10 cellular contexts compared by ENCODE assay signal in genomic region chr11:831951-832528, GRCh38. TPM values are rescaled to one million over a fixed set of nuclear protein-coding genes. Genes with fewer than 3 reads are reported as not detected.
DNase-seq lines count a peak whose midpoint lies in the region; ATAC-seq and TF ChIP-seq lines count a peak whose summit lies in the region.
"Had no signal": no experiment of that assay in that cellular context is flagged by ENCODE, and none has a peak within 500 bp of the region (broad histone marks: within the 10 kb centered on the region; RNA-seq: fewer than 3 reads in every experiment).

No MANE protein-coding gene starts in this region.

- CTCF ChIA-PET in CD4-positive, alpha-beta memory T cell (lab: Charles Lee; ENCODE audit: partially characterized antibody) = interaction anchor here (1.5 kb wide), 1 partner anchor 16 kb away, joined by 3 read pairs; no protein-coding TSS in a partner anchor

- peaks cover 7 to 14% of the 10 kb centered on the region in 2 donors for H3K27me3 Mint-ChIP-seq in CD4-positive, alpha-beta memory T cell
- no peaks in the 10 kb centered on the region for H3K27me3 Mint-ChIP-seq in osteocyte (ENCODE audit: unreplicated experiment)

- H3K9ac ChIP-seq in endocrine pancreas (ENCODE audit: control insufficient read depth, insufficient read depth, low read length) = peak overlapping the region; percentile 52

- no peak for DNase-seq in CD4-positive, alpha-beta memory T cell
- DNase-seq in MG63 (no peak), osteocyte (ENCODE audit: extremely low spot score, unreplicated experiment) (no peak), DMS153 treated with DMSO at 0.1 percent for 48 hours (lab: John Stamatoyannopoulos, UW; ENCODE audit: unreplicated experiment) (no peak)
- DNase-seq: NCI-H1092 had no signal

- H3K9me3 Mint-ChIP-seq in CD4-positive, alpha-beta memory T cell = no peaks in the 10 kb centered on the region
- H3K9me3 Mint-ChIP-seq in osteocyte (ENCODE audit: unreplicated experiment) = no peaks in the 10 kb centered on the region
- H3K9me3 Mint-ChIP-seq: activated naive CD4-positive, alpha-beta T cell treated with anti-CD3 and anti-CD28 coated beads, Interleukin-2, amount 50 U/mL, for 72 hours had no signal

- H3K36me3 ChIP-seq in CD4-positive, alpha-beta memory T cell (ENCODE audit: insufficient read depth, low read length) = no peaks in the 10 kb centered on the region
- H3K36me3 ChIP-seq in MG63 (peaks cover 27% of the 10 kb centered on the region), endocrine pancreas (ENCODE audit: control insufficient read depth, insufficient read depth, low read length) (no peaks in the 10 kb centered on the region)

- intact Hi-C loops in CD4-positive, alpha-beta memory T cell (cut with micrococcal nuclease) = loop anchor here (2.0 kb wide), 1 partner anchor 13 kb away; the partner anchor contains the start of gene PNPLA2

- no peak overlapping the region for H3K27ac ChIP-seq in CD4-positive, alpha-beta memory T cell (ENCODE audit: low read depth, low read length)

- peaks cover 3% of the 10 kb centered on the region for H3K27me3 ChIP-seq in CD4-positive, alpha-beta memory T cell (ENCODE audit: insufficient read depth, low read length)
- no peaks in the 10 kb centered on the region for H3K27me3 ChIP-seq in MG63
- no peaks in the 10 kb centered on the region for H3K27me3 ChIP-seq in endocrine pancreas (ENCODE audit: control insufficient read depth, insufficient read depth, low read length)

- peak overlapping the region in 2 of 7 donors; percentile 19 to 63 for H3K27ac Mint-ChIP-seq in CD4-positive, alpha-beta memory T cell
- H3K27ac Mint-ChIP-seq in osteocyte (ENCODE audit: unreplicated experiment) = peak overlapping the region; percentile 57
- H3K27ac Mint-ChIP-seq: activated naive CD4-positive, alpha-beta T cell treated with anti-CD3 and anti-CD28 coated beads, Interleukin-2, amount 50 U/mL, for 72 hours had no signal

- ATAC-seq in GM21786 (IDR thresholded peaks at IDR 0.05; ENCODE audit: unreplicated experiment) (no peak), HG03135 (IDR thresholded peaks at IDR 0.05; ENCODE audit: unreplicated experiment) (no peak), HG02610 (IDR thresholded peaks at IDR 0.05; ENCODE audit: unreplicated experiment) (no peak)

- H3K9me3 ChIP-seq in CD4-positive, alpha-beta memory T cell (ENCODE audit: control insufficient read depth in 1 of 2, low read length in 2 of 2) = no peaks in the 10 kb centered on the region
- H3K9me3 ChIP-seq in MG63 = no peaks in the 10 kb centered on the region
- H3K9me3 ChIP-seq in endocrine pancreas (ENCODE audit: control insufficient read depth, low read length) = no peaks in the 10 kb centered on the region

- no peak overlapping the region for H3K4me3 ChIP-seq in CD4-positive, alpha-beta memory T cell (ENCODE audit: low read length in 2 of 2)
- peak overlapping the region; percentile 64 for H3K4me3 ChIP-seq in MG63
- H3K4me3 ChIP-seq in endocrine pancreas (ENCODE audit: control insufficient read depth, insufficient read depth, low read length) = no peak overlapping the region

- TF ChIP-seq CTCF in osteocyte (IDR thresholded peaks at IDR 0.05) = no peak

- H3K36me3 Mint-ChIP-seq in CD4-positive, alpha-beta memory T cell = no peaks in the 10 kb centered on the region
- no peaks in the 10 kb centered on the region for H3K36me3 Mint-ChIP-seq in osteocyte (ENCODE audit: unreplicated experiment)
- H3K36me3 Mint-ChIP-seq: activated naive CD4-positive, alpha-beta T cell treated with anti-CD3 and anti-CD28 coated beads, Interleukin-2, amount 50 U/mL, for 72 hours had no signal

- peak overlapping the region in 7 of 8 donors; percentile 17 to 81 (median 43) for H3K4me3 Mint-ChIP-seq in CD4-positive, alpha-beta memory T cell
- peak overlapping the region; percentile 62 for H3K4me3 Mint-ChIP-seq in osteocyte (ENCODE audit: unreplicated experiment)

- H3K4me1 Mint-ChIP-seq in CD4-positive, alpha-beta memory T cell = peaks cover 3 to 45% (median 20%) of the 10 kb centered on the region in 4 donors
- H3K4me1 Mint-ChIP-seq in osteocyte (ENCODE audit: unreplicated experiment) = peaks cover 63% of the 10 kb centered on the region

- peaks cover 55% of the 10 kb centered on the region for H3K4me1 ChIP-seq in CD4-positive, alpha-beta memory T cell (ENCODE audit: insufficient read depth, low read length)
- H3K4me1 ChIP-seq in endocrine pancreas (ENCODE audit: control insufficient read depth, insufficient read depth, low read length) = no peaks in the 10 kb centered on the region

- POLR2A ChIA-PET in CD4-positive, alpha-beta memory T cell (lab: Charles Lee; ENCODE audit: partially characterized antibody) = interaction anchor here (1.5 to 7.2 kb wide), 4 partner anchors 11 to 27 kb away, joined by 3 to 101 read pairs (median 40); partner anchors contain the start of genes PIDD1, PNPLA2, POLR2L and RPLP2

RNA-seq across cellular contexts. Expression of gene CD151, which starts 0.7 kb away (rescaled TPM):
- total RNA-seq in CD4-positive, alpha-beta memory T cell = 10 to 100 TPM; 20.7 to 23.4 TPM
- polyA plus RNA-seq in CD4-positive, alpha-beta memory T cell = 10 to 100 TPM in 1 of 2 donors, 1 to 10 TPM in 1; 9.7 to 24.8 TPM
- 1,173 and 1,451 TPM in 2 replicates for total RNA-seq in MG63 (2014; rRNA removed; shearing (Covaris generic); ENCODE audit: low replicate concordance)
- 377 and 379 TPM in 2 replicates for total RNA-seq in osteocyte

RNA-seq across cellular contexts. Expression of gene CRACR2B, which starts 4.3 kb away (rescaled TPM):
- total RNA-seq in CD4-positive, alpha-beta memory T cell = under 1 TPM in 1 of 2 experiments, not detected in 1; 0.55 TPM
- not detected for polyA plus RNA-seq in CD4-positive, alpha-beta memory T cell
- total RNA-seq in MG63 (2014; rRNA removed; shearing (Covaris generic); ENCODE audit: low replicate concordance) = not detected in 2 replicates
- total RNA-seq in osteocyte = 3.9 and 4.2 TPM in 2 replicates

RNA-seq across cellular contexts. Expression of gene POLR2L, which starts 10.3 kb away (rescaled TPM):
- 10 to 100 TPM; 55.8 to 56.2 TPM for total RNA-seq in CD4-positive, alpha-beta memory T cell
- polyA plus RNA-seq in CD4-positive, alpha-beta memory T cell = 100 to 1,000 TPM in 1 of 2 donors, 10 to 100 TPM in 1; 83.7 to 108 TPM
- 9.7 and 190 TPM in 2 replicates for total RNA-seq in MG63 (2014; rRNA removed; shearing (Covaris generic); ENCODE audit: low replicate concordance)
- total RNA-seq in osteocyte = 170 and 193 TPM in 2 replicates

RNA-seq across cellular contexts. Expression of gene TSPAN4, which starts 10.6 kb away (rescaled TPM):
- total RNA-seq in CD4-positive, alpha-beta memory T cell = 1 to 10 TPM; 5.3 to 5.8 TPM
- polyA plus RNA-seq in CD4-positive, alpha-beta memory T cell = 1 to 10 TPM; 1.8 to 3.5 TPM
- 222 and 399 TPM in 2 replicates for total RNA-seq in MG63 (2014; rRNA removed; shearing (Covaris generic); ENCODE audit: low replicate concordance)
- total RNA-seq in osteocyte = 163 and 175 TPM in 2 replicates

RNA-seq across cellular contexts. Expression of gene PNPLA2, which starts 13.3 kb away (rescaled TPM):
- 100 to 1,000 TPM; 200 to 201 TPM for total RNA-seq in CD4-positive, alpha-beta memory T cell
- polyA plus RNA-seq in CD4-positive, alpha-beta memory T cell = 10 to 100 TPM; 12.2 to 35.2 TPM
- total RNA-seq in MG63 (2014; rRNA removed; shearing (Covaris generic); ENCODE audit: low replicate concordance) = 4.2 and 12.4 TPM in 2 replicates
- total RNA-seq in osteocyte = 83.8 and 96.4 TPM in 2 replicates

Comparison
In these comparisons a context has a peak if more than half of its experiments do, and no peak if none do; other contexts are left out.
1. RNA of gene CD151, which starts 0.7 kb away (total RNA-seq): 1,173 to 1,451 TPM in MG63 and 377 to 379 TPM in osteocyte; 20.7 to 23.4 TPM in CD4-positive, alpha-beta memory T cell; every median in the first group is over 10 times any median in the second.